In the genomic region with DNA sequence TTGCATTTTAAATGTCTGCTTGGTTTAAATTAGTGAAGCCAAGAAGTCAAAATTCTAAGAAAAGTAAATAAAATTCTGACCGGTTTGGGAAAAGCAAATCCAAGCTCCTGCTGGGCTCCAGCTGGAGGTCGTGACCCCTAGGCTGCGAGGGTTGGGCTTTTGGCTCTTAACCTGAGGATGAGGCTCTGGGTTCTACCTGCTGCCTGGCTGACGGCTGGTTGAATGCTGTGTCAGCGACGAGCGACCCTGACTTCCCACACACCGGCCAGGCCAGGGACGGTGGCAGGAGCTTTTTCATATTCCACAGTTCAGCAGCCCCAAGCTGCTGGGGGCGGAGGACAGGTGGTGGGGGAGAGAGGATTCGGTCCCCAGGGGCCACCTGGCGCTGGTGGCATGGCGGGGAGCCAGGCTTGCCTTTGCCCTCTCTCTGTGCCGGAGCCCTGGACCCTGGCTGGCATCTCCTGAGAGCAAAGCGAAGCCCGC, we compare ENCODE assay signal across 10 cellular contexts. TPM values are rescaled to one million over a fixed set of nuclear protein-coding genes. Genes with fewer than 3 reads are reported as not detected.
DNase-seq lines count a peak whose midpoint lies in the region; ATAC-seq and TF ChIP-seq lines count a peak whose summit lies in the region.
"Had no signal": no experiment of that assay in that cellular context is flagged by ENCODE, and none has a peak within 500 bp of the region (broad histone marks: within the 10 kb centered on the region; RNA-seq: fewer than 3 reads in every experiment).

No MANE protein-coding gene starts in this region.

- H3K36me3 Mint-ChIP-seq in activated CD4-positive, alpha-beta T cell treated with anti-CD3 and anti-CD28 coated beads, Interleukin-2, amount 10 ng/mL, durations not matched to agents 24 days and 14 days (ENCODE audit: low read depth), result no peaks in the 10 kb centered on the region
- no peaks in the 10 kb centered on the region for H3K36me3 Mint-ChIP-seq in brain

- peaks cover 51% of the 10 kb centered on the region for H3K27me3 ChIP-seq in lower lobe of right lung (ENCODE audit: low read depth)
- peaks cover 0 to 45% of the 10 kb centered on the region in 2 donors for H3K27me3 ChIP-seq in tibial artery

- H3K27me3 Mint-ChIP-seq in activated CD4-positive, alpha-beta T cell treated with anti-CD3 and anti-CD28 coated beads, Interleukin-2, amount 10 ng/mL, durations not matched to agents 24 days and 14 days, result peaks cover 34% of the 10 kb centered on the region
- peaks cover 62% of the 10 kb centered on the region for H3K27me3 Mint-ChIP-seq in brain

- H3K4me1 ChIP-seq in lower lobe of right lung (peaks cover 13% of the 10 kb centered on the region), tibial artery (peaks cover 0 to 23% (median 14%) of the 10 kb centered on the region in 4 donors)

- no peaks in the 10 kb centered on the region for H3K9me3 ChIP-seq in lower lobe of right lung
- no peaks in the 10 kb centered on the region for H3K9me3 ChIP-seq in tibial artery

- peak; percentile 28 for DNase-seq in activated CD4-positive, alpha-beta T cell treated with anti-CD3 and anti-CD28 coated beads, Interleukin-2, amount 10 ng/mL, durations not matched to agents 24 days and 14 days
- no peak for DNase-seq in activated CD4-positive, alpha-beta T cell treated with anti-CD3 and anti-CD28 coated beads for 4 hours
- DNase-seq in lower lobe of right lung, result no peak
- no peak for DNase-seq in tibial artery
- DNase-seq in stimulated activated naive CD4-positive, alpha-beta T cell (lab: John Stamatoyannopoulos, UW), result no peak
- no peak for DNase-seq in NCI-H128 (lab: John Stamatoyannopoulos, UW; ENCODE audit: unreplicated experiment)
- no peak for DNase-seq in activated effector memory CD4-positive, alpha-beta T cell treated with Interleukin-2 at 50 U/mL for 16 hours
- DNase-seq: AML-193, SHP77 treated with DMSO at 0.1 percent for 48 hours had no signal

- ATAC-seq in lower lobe of right lung, result peak in 1 of 2 donors; percentile 17

- TF ChIP-seq CTCF in brain (conservative IDR thresholded peaks at IDR 0.05), result no peak
- no peak for TF ChIP-seq CTCF in lower lobe of right lung (IDR thresholded peaks at IDR 0.05)
- TF ChIP-seq CTCF in tibial artery (IDR thresholded peaks at IDR 0.05), result no peak

- H3K27ac ChIP-seq in lower lobe of right lung (no peak overlapping the region), tibial artery (no peak overlapping the region)

- H3K4me1 Mint-ChIP-seq in activated CD4-positive, alpha-beta T cell treated with anti-CD3 and anti-CD28 coated beads, Interleukin-2, amount 10 ng/mL, durations not matched to agents 24 days and 14 days, result no peaks in the 10 kb centered on the region
- peaks cover 9% of the 10 kb centered on the region for H3K4me1 Mint-ChIP-seq in brain

- peak overlapping the region; percentile 43 for H3K4me3 Mint-ChIP-seq in activated CD4-positive, alpha-beta T cell treated with anti-CD3 and anti-CD28 coated beads, Interleukin-2, amount 10 ng/mL, durations not matched to agents 24 days and 14 days
- peak overlapping the region; percentile 87 to 93 (median 89) for H3K4me3 Mint-ChIP-seq in brain

- H3K36me3 ChIP-seq in lower lobe of right lung (no peaks in the 10 kb centered on the region), tibial artery (no peaks in the 10 kb centered on the region)

- H3K9me3 Mint-ChIP-seq in activated CD4-positive, alpha-beta T cell treated with anti-CD3 and anti-CD28 coated beads, Interleukin-2, amount 10 ng/mL, durations not matched to agents 24 days and 14 days, result no peaks in the 10 kb centered on the region
- H3K9me3 Mint-ChIP-seq in brain, result peaks cover 0 to 4% (median 0%) of the 10 kb centered on the region in 5 experiments

- intact Hi-C loops in activated CD4-positive, alpha-beta T cell treated with anti-CD3 and anti-CD28 coated beads, Interleukin-2, amount 10 ng/mL, durations not matched to agents 24 days and 14 days (cut with micrococcal nuclease), result no loop called here
- intact Hi-C loops in lower lobe of right lung (cut with DNase I), result no loop called here
- intact Hi-C loops in tibial artery (cut with DNase I; ENCODE audit: low total_unique reads), result no loop called here

- H3K4me3 ChIP-seq in lower lobe of right lung, result peak overlapping the region; percentile 40
- peak overlapping the region; percentile 35 to 54 for H3K4me3 ChIP-seq in tibial artery

- H3K27ac Mint-ChIP-seq in activated CD4-positive, alpha-beta T cell treated with anti-CD3 and anti-CD28 coated beads, Interleukin-2, amount 10 ng/mL, durations not matched to agents 24 days and 14 days, result no peak overlapping the region
- H3K27ac Mint-ChIP-seq in brain, result no peak overlapping the region

RNA-seq across cellular contexts. Expression of a gene that starts 0.8 kb away (rescaled TPM):
- total RNA-seq in activated CD4-positive, alpha-beta T cell treated with anti-CD3 and anti-CD28 coated beads, Interleukin-2, amount 10 ng/mL, durations not matched to agents 24 days and 14 days, result not detected in 2 replicates
- 4.6 TPM for polyA plus RNA-seq in brain (ENCODE audit: insufficient read depth, low read depth, low replicate concordance)
- not detected for total RNA-seq in lower lobe of right lung
